33 cellular contexts compared by ENCODE assay signal in the genomic region with DNA sequence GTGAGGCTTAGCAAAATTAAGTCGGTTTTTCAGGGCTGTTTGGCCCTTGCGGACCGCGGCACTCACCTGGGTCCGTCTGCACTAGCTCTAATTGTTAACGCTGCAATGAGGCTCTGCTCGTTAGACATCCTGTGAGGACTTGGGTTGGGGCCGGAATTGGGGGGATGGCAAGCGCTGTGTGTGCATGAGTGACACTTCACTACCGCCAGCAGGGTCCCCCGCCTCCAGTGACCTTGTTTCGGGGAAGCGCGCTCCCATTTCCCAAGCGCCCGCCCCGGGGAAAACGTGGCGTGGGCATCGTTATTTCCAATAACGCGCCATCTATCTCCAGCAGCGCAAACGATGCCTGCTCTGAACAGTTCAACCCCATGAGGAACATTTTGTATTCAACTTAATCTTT. TPM values are rescaled to one million over a fixed set of nuclear protein-coding genes. Genes with fewer than 3 reads are reported as not detected.
"Had no signal": no experiment of that assay in that cellular context is flagged by ENCODE, and none has a peak within 500 bp of the region (broad histone marks: within the 10 kb centered on the region; RNA-seq: fewer than 3 reads in every experiment).

No MANE protein-coding gene starts in this region.

- H3K9me3 Mint-ChIP-seq: memory B cell; natural killer cell; neural progenitor cell; stimulated activated memory B cell treated with anti-CD40 and anti-IgM and Interleukin-4, amounts not matched to agents 10 μg/mL and 1 μg/mL and 100 μg/mL, for 72 hours; stimulated activated naive CD8-positive, alpha-beta T cell treated with anti-CD3 and anti-CD28 coated beads, Interleukin-15, amount 100 ng/mL, for 72 hours had no signal

- H3K9me3 ChIP-seq: body of pancreas, colonic mucosa, gastroesophageal sphincter, sigmoid colon, thyroid gland, upper lobe of left lung had no signal

- H2AFZ ChIP-seq: hepatocyte, neural progenitor cell had no signal

- H3K27ac ChIP-seq: body of pancreas, colonic mucosa, dorsolateral prefrontal cortex, gastroesophageal sphincter, hepatocyte, neural progenitor cell, sigmoid colon, thyroid gland, upper lobe of left lung had no signal

- ATAC-seq: body of pancreas; gastroesophageal sphincter; left cardiac atrium; natural killer cell; stimulated activated memory B cell treated with anti-CD40 and anti-IgM and Interleukin-4, amounts not matched to agents 10 μg/mL and 1 μg/mL and 100 μg/mL, for 72 hours; stimulated activated naive CD8-positive, alpha-beta T cell treated with anti-CD3 and anti-CD28 coated beads, Interleukin-15, amount 100 ng/mL, for 72 hours had no signal

- DNase-seq: activated CD4-positive, alpha-beta T cell treated with anti-CD3 and anti-CD28 coated beads for 48 hours; activated CD4-positive, alpha-beta T cell treated with anti-CD3 and anti-CD28 coated beads, Interleukin-2, amount 50 U/mL, for 48 hours; activated CD4-positive, CD25-positive, alpha-beta regulatory T cell; activated effector memory CD4-positive, alpha-beta T cell treated with Interleukin-2 at 50 U/mL for 16 hours; activated naive CD4-positive, alpha-beta T cell treated with Interleukin-2 at 50 U/mL for 16 hours; anterior cingulate cortex; body of pancreas; cerebellar nuclear complex; colonic mucosa; effector memory CD4-positive, alpha-beta T cell; islet precursor cell; left cardiac atrium; natural killer cell; sigmoid colon; small intestine; stimulated activated CD4-positive, alpha-beta T cell treated with anti-CD3 and anti-CD28 coated beads, Interleukin-1b, Interleukin-23, amount 100 ng/mL, for 48 hours; stimulated activated CD4-positive, alpha-beta T cell treated with anti-CD3 and anti-CD28 coated beads, Interleukin-4, amount 100 ng/mL, for 4 hours; stimulated activated CD8-positive, alpha-beta memory T cell treated with anti-CD3 and anti-CD28 coated beads, Interleukin-4, amount 100 ng/mL, for 48 hours; stimulated activated naive CD8-positive, alpha-beta T cell treated with anti-CD3 and anti-CD28 coated beads, Interleukin-15, amount 100 ng/mL, for 72 hours; substantia nigra; thyroid gland had no signal

- H3K4me3 Mint-ChIP-seq: activated naive CD8-positive, alpha-beta T cell; memory B cell; natural killer cell; neural progenitor cell; stimulated activated memory B cell treated with anti-CD40 and anti-IgM and Interleukin-4, amounts not matched to agents 10 μg/mL and 1 μg/mL and 100 μg/mL, for 72 hours; stimulated activated naive CD8-positive, alpha-beta T cell treated with anti-CD3 and anti-CD28 coated beads, Interleukin-15, amount 100 ng/mL, for 72 hours had no signal

- H3K27ac Mint-ChIP-seq: activated naive CD8-positive, alpha-beta T cell; memory B cell; natural killer cell; neural progenitor cell; progenitor cell of endocrine pancreas; stimulated activated memory B cell treated with anti-CD40 and anti-IgM and Interleukin-4, amounts not matched to agents 10 μg/mL and 1 μg/mL and 100 μg/mL, for 72 hours; stimulated activated naive CD8-positive, alpha-beta T cell treated with anti-CD3 and anti-CD28 coated beads, Interleukin-15, amount 100 ng/mL, for 72 hours had no signal

- H3K4me1 ChIP-seq: colonic mucosa, neural progenitor cell, sigmoid colon, thyroid gland had no signal

- H3K79me2 ChIP-seq: hepatocyte had no signal

- H3K4me2 ChIP-seq: hepatocyte, neural progenitor cell had no signal

- H3K4me3 ChIP-seq: body of pancreas, colonic mucosa, dorsolateral prefrontal cortex, gastroesophageal sphincter, hepatocyte, neural progenitor cell, sigmoid colon, thyroid gland, upper lobe of left lung had no signal

- H3K36me3 Mint-ChIP-seq: activated naive CD8-positive, alpha-beta T cell; memory B cell; natural killer cell; neural progenitor cell; stimulated activated memory B cell treated with anti-CD40 and anti-IgM and Interleukin-4, amounts not matched to agents 10 μg/mL and 1 μg/mL and 100 μg/mL, for 72 hours had no signal

- H3K27me3 ChIP-seq: body of pancreas, colonic mucosa, hepatocyte, thyroid gland, upper lobe of left lung had no signal

- H3K36me3 ChIP-seq: colonic mucosa, gastroesophageal sphincter, neural progenitor cell, sigmoid colon, thyroid gland, upper lobe of left lung had no signal

RNA-seq across cellular contexts. Expression of gene KCNG2, which starts 54.2 kb away (rescaled TPM):
- total RNA-seq: activated CD8-positive, alpha-beta memory T cell treated with anti-CD3 and anti-CD28 coated beads for 36 hours; body of pancreas; epithelial cell of proximal tubule; hepatocyte; natural killer cell; progenitor cell of endocrine pancreas; T-helper 1 cell treated with Interleukin-12 subunit alpha and Interleukin-12 subunit beta and Interleukin-4 antibody, amounts not matched to agents 30 ng/mL and 1 ng/mL, for 36 hours had no signal
